In genomic region chr17:55722742-55723487, GRCh38 we compare ENCODE assay signal across 11 cellular contexts. TPM values are rescaled to one million over a fixed set of nuclear protein-coding genes. Genes with fewer than 3 reads are reported as not detected.
DNase-seq lines count a peak whose midpoint lies in the region; ATAC-seq and TF ChIP-seq lines count a peak whose summit lies in the region.
"Had no signal": no experiment of that assay in that cellular context is flagged by ENCODE, and none has a peak within 500 bp of the region (broad histone marks: within the 10 kb centered on the region; RNA-seq: fewer than 3 reads in every experiment).

TMEM100 (minus strand) TSS chr17:55722864; CDS start chr17:55721070, 1,794 bp downstream.

- H3K4me1 ChIP-seq in Peyer's patch (no peaks in the 10 kb centered on the region), osteoblast (ENCODE audit: insufficient read depth, low read length) (peaks cover 45% of the 10 kb centered on the region)
- H3K4me1 ChIP-seq: pancreas had no signal

- H3K27ac ChIP-seq in Peyer's patch: peak within 1 kb of the TSS; percentile 13 to 82 (median 56)
- H3K27ac ChIP-seq in osteoblast (ENCODE audit: low read depth, low read length): peak within 1 kb of the TSS; percentile 37
- H3K27ac ChIP-seq: pancreas had no signal

- no peaks in the 10 kb centered on the region for H3K79me2 ChIP-seq in osteoblast (ENCODE audit: insufficient read depth, low read length)

- H2AFZ ChIP-seq in osteoblast (ENCODE audit: low read length): peak within 1 kb of the TSS; percentile 44

- DNase-seq in AG10803 (ENCODE audit: low read depth) (peak; percentile 76), Peyer's patch (no peak), fibroblast of peridontal ligament (ENCODE audit: extremely low read depth) (peak; percentile 89), osteoblast (ENCODE audit: insufficient read length, low spot score, missing footprints) (peak; percentile 75), NCI-H1694 (lab: John Stamatoyannopoulos, UW) (no peak), head of caudate nucleus (no peak)
- DNase-seq: activated CD8-positive, alpha-beta memory T cell treated with anti-CD3 and anti-CD28 coated beads, Interleukin-2, amount 50 U/mL, for 4 hours; GF-D8; pancreas had no signal

- H3K36me3 ChIP-seq in Peyer's patch (no peaks in the 10 kb centered on the region), osteoblast (ENCODE audit: insufficient read depth, low read length) (no peaks in the 10 kb centered on the region)
- H3K36me3 ChIP-seq: pancreas had no signal

- TF ChIP-seq CTCF in AG10803 (conservative IDR thresholded peaks at IDR 0.05; ENCODE audit: low read length): no peak
- TF ChIP-seq CTCF in Peyer's patch (IDR thresholded peaks at IDR 0.05): no peak
- TF ChIP-seq CTCF in osteoblast (IDR thresholded peaks at IDR 0.05; ENCODE audit: extremely low read depth, low read depth, low read length): no peak

- H3K9me3 ChIP-seq in Peyer's patch (no peaks in the 10 kb centered on the region), osteoblast (ENCODE audit: low read depth, low read length) (no peaks in the 10 kb centered on the region)
- H3K9me3 ChIP-seq: pancreas had no signal

- intact Hi-C loops in head of caudate nucleus (cut with DNase I): no loop called here

- H3K27me3 ChIP-seq in Peyer's patch (no peaks in the 10 kb centered on the region), osteoblast (ENCODE audit: insufficient read depth, low read length) (no peaks in the 10 kb centered on the region)
- H3K27me3 ChIP-seq: pancreas had no signal

- H3K4me3 ChIP-seq in AG10803 (ENCODE audit: low read length): peak within 1 kb of the TSS; percentile 39
- peak within 1 kb of the TSS in 3 of 4 donors; percentile 16 to 41 (median 30) for H3K4me3 ChIP-seq in Peyer's patch
- H3K4me3 ChIP-seq in osteoblast (ENCODE audit: insufficient read depth, low read length): peak within 1 kb of the TSS; percentile 59
- H3K4me3 ChIP-seq: pancreas had no signal

- peak within 1 kb of the TSS; percentile 82 for H3K4me2 ChIP-seq in osteoblast (ENCODE audit: insufficient read depth, low read length)

- no peak for ATAC-seq in HG03460 (IDR thresholded peaks at IDR 0.05; ENCODE audit: unreplicated experiment)
- no peak for ATAC-seq in GM21786 (IDR thresholded peaks at IDR 0.05; ENCODE audit: unreplicated experiment)

- TF ChIP-seq POLR2A in Peyer's patch (IDR thresholded peaks at IDR 0.05): no peak

- no peaks in the 10 kb centered on the region for H4K20me1 ChIP-seq in osteoblast (ENCODE audit: insufficient read depth, low read length)

RNA-seq across cellular contexts. Expression of gene TMEM100, which starts in this region (rescaled TPM):
- total RNA-seq in Peyer's patch (10 to 100 TPM in 1 of 4 donors, 1 to 10 TPM in 3; 4.4 to 18.2 (median 4.8) TPM), osteoblast (0.36 and 0.59 TPM in 2 replicates)

Comparison
In these comparisons a context has a peak if more than half of its experiments do, and no peak if none do; other contexts are left out.
1. Peak in DNase-seq, H3K4me3 ChIP-seq, H3K27ac ChIP-seq and H3K4me2 ChIP-seq in osteoblast; RNA of the gene not detected or under 1 TPM.
2. DNase-seq: peak in AG10803 (single experiment) and fibroblast of peridontal ligament (single experiment); none in Peyer's patch (0 of 3), NCI-H1694 (single experiment) and head of caudate nucleus (0 of 42).
3. Peak in every context shown above with its lines, with median percentiles within 50 percentile points of each other: H3K4me3 ChIP-seq.